In genomic region chr17:7405882-7406825, GRCh38 we compare ENCODE assay signal across 1 cellular context.
TF ChIP-seq lines count a peak whose summit lies in the region.

No MANE protein-coding gene starts in this region.

TF ChIP-seq in HepG2, 621 proteins besides CTCF, POLR2A, EP300 and RAD21:
- peak in 1 of 2 experiments; percentile 47; a peak in 3 of 4 replicates for TF ChIP-seq MAFK (conservative IDR thresholded peaks at IDR 0.05 in 1 of 2, IDR thresholded peaks at IDR 0.05 in 1 of 2; ENCODE audit: low read length in 2 of 2)
- TF ChIP-seq MAFF (IDR thresholded peaks at IDR 0.05; ENCODE audit: low read depth, low read length) = 0 out of 2 replicates have a peak, but pooled peaks have one; percentile 29
- TF ChIP-seq MNT (IDR thresholded peaks at IDR 0.05) = no peak
